In genomic region chr11:82557274-82557673, GRCh38 we compare ENCODE assay signal across 9 cellular contexts.
DNase-seq lines count a peak whose midpoint lies in the region; ATAC-seq and TF ChIP-seq lines count a peak whose summit lies in the region.
"Had no signal": no experiment of that assay in that cellular context is flagged by ENCODE, and none has a peak within 500 bp of the region (broad histone marks: within the 10 kb centered on the region; RNA-seq: fewer than 3 reads in every experiment).

No MANE protein-coding gene starts in this region.

- no peaks in the 10 kb centered on the region for H3K36me3 Mint-ChIP-seq in activated CD8-positive, alpha-beta T cell treated with anti-CD3 and anti-CD28 coated beads for 36 hours (ENCODE audit: low read depth)
- no peaks in the 10 kb centered on the region for H3K36me3 Mint-ChIP-seq in activated CD8-positive, alpha-beta T cell treated with anti-CD3 and anti-CD28 coated beads, Interleukin-2, amount 10 ng/mL, durations not matched to agents 7 days and 5 days (ENCODE audit: low read depth)

- H3K27me3 ChIP-seq in testis (no peaks in the 10 kb centered on the region), ascending aorta (no peaks in the 10 kb centered on the region)

- no peaks in the 10 kb centered on the region for H3K36me3 ChIP-seq in testis (ENCODE audit: low read depth, missing control alignments)
- H3K36me3 ChIP-seq in ascending aorta = no peaks in the 10 kb centered on the region

- H3K9me3 ChIP-seq in testis = no peaks in the 10 kb centered on the region
- H3K9me3 ChIP-seq in ascending aorta = no peaks in the 10 kb centered on the region

- H3K4me1 ChIP-seq in testis = no peaks in the 10 kb centered on the region
- no peaks in the 10 kb centered on the region for H3K4me1 ChIP-seq in ascending aorta

- no peak for ATAC-seq in activated CD8-positive, alpha-beta T cell treated with anti-CD3 and anti-CD28 coated beads for 36 hours
- no peak for ATAC-seq in activated CD8-positive, alpha-beta T cell treated with anti-CD3 and anti-CD28 coated beads, Interleukin-2, amount 10 ng/mL, durations not matched to agents 7 days and 5 days
- ATAC-seq in HG02840 (IDR thresholded peaks at IDR 0.05; ENCODE audit: low FRiP score, unreplicated experiment) = peak; percentile 75

- whole genome bisulfite sequencing in testis, 2 donors = 62 to 81% methylated on average over 4 of the region's 4 CpGs

- POLR2A ChIA-PET in activated CD8-positive, alpha-beta T cell treated with anti-CD3 and anti-CD28 coated beads for 36 hours (lab: Charles Lee) = no interaction called here
- POLR2A ChIA-PET in activated CD8-positive, alpha-beta T cell treated with anti-CD3 and anti-CD28 coated beads, Interleukin-2, amount 10 ng/mL, durations not matched to agents 7 days and 5 days (lab: Charles Lee) = no interaction called here

- H3K27me3 Mint-ChIP-seq in activated CD8-positive, alpha-beta T cell treated with anti-CD3 and anti-CD28 coated beads for 36 hours = no peaks in the 10 kb centered on the region
- H3K27me3 Mint-ChIP-seq in activated CD8-positive, alpha-beta T cell treated with anti-CD3 and anti-CD28 coated beads, Interleukin-2, amount 10 ng/mL, durations not matched to agents 7 days and 5 days (ENCODE audit: low read depth) = no peaks in the 10 kb centered on the region

- TF ChIP-seq POLR2A in testis (IDR thresholded peaks at IDR 0.05) = no peak

- no peak for TF ChIP-seq CTCF in activated CD8-positive, alpha-beta T cell treated with anti-CD3 and anti-CD28 coated beads for 36 hours (IDR thresholded peaks at IDR 0.05)
- TF ChIP-seq CTCF in testis (IDR thresholded peaks at IDR 0.05) (no peak), ascending aorta (IDR thresholded peaks at IDR 0.05) (no peak)

- no peak overlapping the region for H3K27ac ChIP-seq in testis
- H3K27ac ChIP-seq in ascending aorta = no peak overlapping the region

- H3K9me3 Mint-ChIP-seq in activated CD8-positive, alpha-beta T cell treated with anti-CD3 and anti-CD28 coated beads for 36 hours = no peaks in the 10 kb centered on the region
- H3K9me3 Mint-ChIP-seq in activated CD8-positive, alpha-beta T cell treated with anti-CD3 and anti-CD28 coated beads, Interleukin-2, amount 10 ng/mL, durations not matched to agents 7 days and 5 days (ENCODE audit: insufficient read depth) = no peaks in the 10 kb centered on the region

- H3K27ac Mint-ChIP-seq in activated CD8-positive, alpha-beta T cell treated with anti-CD3 and anti-CD28 coated beads for 36 hours = no peak overlapping the region
- no peak overlapping the region for H3K27ac Mint-ChIP-seq in activated CD8-positive, alpha-beta T cell treated with anti-CD3 and anti-CD28 coated beads, Interleukin-2, amount 10 ng/mL, durations not matched to agents 7 days and 5 days

- DNase-seq in activated CD8-positive, alpha-beta T cell treated with anti-CD3 and anti-CD28 coated beads for 36 hours = peak; percentile 3
- DNase-seq in activated CD8-positive, alpha-beta T cell treated with anti-CD3 and anti-CD28 coated beads, Interleukin-2, amount 10 ng/mL, durations not matched to agents 7 days and 5 days = no peak
- DNase-seq in NAMALWA (ENCODE audit: low spot score) = peak; percentile 78
- peak; percentile 18 for DNase-seq in testis
- DNase-seq in NCI-H2196 treated with DMSO at 0.1 percent for 48 hours (lab: John Stamatoyannopoulos, UW; ENCODE audit: unreplicated experiment) = no peak
- DNase-seq in ascending aorta (ENCODE audit: low spot score in 2 of 2) = no peak
- DNase-seq in iPS-NIHi7 (ENCODE audit: extremely low spot score) = no peak
- DNase-seq: NCI-H2171 had no signal

- H3K4me3 ChIP-seq in testis (no peak overlapping the region), ascending aorta (no peak overlapping the region)

- intact Hi-C loops in activated CD8-positive, alpha-beta T cell treated with anti-CD3 and anti-CD28 coated beads for 36 hours (cut with micrococcal nuclease) = no loop called here
- intact Hi-C loops in testis (cut with DNase I; ENCODE audit: low total_unique reads) = no loop called here
- intact Hi-C loops in ascending aorta (cut with DNase I) = no loop called here

- H3K4me1 Mint-ChIP-seq in activated CD8-positive, alpha-beta T cell treated with anti-CD3 and anti-CD28 coated beads for 36 hours (ENCODE audit: low read depth) = no peaks in the 10 kb centered on the region
- no peaks in the 10 kb centered on the region for H3K4me1 Mint-ChIP-seq in activated CD8-positive, alpha-beta T cell treated with anti-CD3 and anti-CD28 coated beads, Interleukin-2, amount 10 ng/mL, durations not matched to agents 7 days and 5 days (ENCODE audit: low read depth)

- no peak overlapping the region for H3K4me3 Mint-ChIP-seq in activated CD8-positive, alpha-beta T cell treated with anti-CD3 and anti-CD28 coated beads for 36 hours
- H3K4me3 Mint-ChIP-seq in activated CD8-positive, alpha-beta T cell treated with anti-CD3 and anti-CD28 coated beads, Interleukin-2, amount 10 ng/mL, durations not matched to agents 7 days and 5 days = no peak overlapping the region

- CTCF ChIA-PET in activated CD8-positive, alpha-beta T cell treated with anti-CD3 and anti-CD28 coated beads for 36 hours (lab: Charles Lee) = no interaction called here
- CTCF ChIA-PET in activated CD8-positive, alpha-beta T cell treated with anti-CD3 and anti-CD28 coated beads, Interleukin-2, amount 10 ng/mL, durations not matched to agents 7 days and 5 days (lab: Charles Lee) = no interaction called here

Comparison
In these comparisons a context has a peak if more than half of its experiments do, and no peak if none do; other contexts are left out.
1. DNase-seq: peak in activated CD8-positive, alpha-beta T cell treated with anti-CD3 and anti-CD28 coated beads for 36 hours (single experiment), NAMALWA (single experiment) and testis (single experiment); none in activated CD8-positive, alpha-beta T cell treated with anti-CD3 and anti-CD28 coated beads, Interleukin-2, amount 10 ng/mL, durations not matched to agents 7 days and 5 days (single experiment), NCI-H2196 treated with DMSO at 0.1 percent for 48 hours (single experiment), ascending aorta (0 of 2) and iPS-NIHi7 (single experiment).